In genomic region chr16:4354512-4355409, GRCh38 we compare ENCODE assay signal across 2 cellular contexts.
TF ChIP-seq lines count a peak whose summit lies in the region.

No MANE protein-coding gene starts in this region.

TF ChIP-seq in IMR-90, 13 proteins besides CTCF, POLR2A, EP300 and RAD21:
- TF ChIP-seq MXI1 (IDR thresholded peaks at IDR 0.05; ENCODE audit: borderline replicate concordance, low read depth, low read length) (no peak), ELK1 (IDR thresholded peaks at IDR 0.05; ENCODE audit: borderline replicate concordance, low read depth, low read length) (no peak), BHLHE40 (IDR thresholded peaks at IDR 0.05; ENCODE audit: low read depth, low read length) (no peak), RFX5 (IDR thresholded peaks at IDR 0.05; ENCODE audit: low read depth, low read length) (no peak), NFE2L2 (IDR thresholded peaks at IDR 0.05; ENCODE audit: low read depth, low read length) (no peak), CHD1 (IDR thresholded peaks at IDR 0.05; ENCODE audit: low read depth, low read length) (no peak), CEBPB (IDR thresholded peaks at IDR 0.05; ENCODE audit: low read depth, low read length) (no peak), SMC3 (IDR thresholded peaks at IDR 0.05; ENCODE audit: low read depth, low read length) (no peak), RCOR1 (IDR thresholded peaks at IDR 0.05; ENCODE audit: insufficient replicate concordance, low read length) (no peak), FOS (IDR thresholded peaks at IDR 0.05; ENCODE audit: low read depth, low read length) (no peak), MAFK (IDR thresholded peaks at IDR 0.05; ENCODE audit: low read depth, low read length) (no peak), MAZ (IDR thresholded peaks at IDR 0.05; ENCODE audit: borderline replicate concordance, low read depth, low read length) (no peak), USF2 (IDR thresholded peaks at IDR 0.05; ENCODE audit: low read depth, low read length) (no peak)

TF ChIP-seq in H1, 55 proteins besides CTCF, POLR2A, EP300 and RAD21:
- TF ChIP-seq SRF (IDR thresholded peaks at IDR 0.05; ENCODE audit: low read depth, low read length), result no peak
- no peak for TF ChIP-seq RFX5 (IDR thresholded peaks at IDR 0.05; ENCODE audit: borderline replicate concordance, low read depth, low read length)
- TF ChIP-seq CBX5 (IDR thresholded peaks at IDR 0.05; ENCODE audit: low read depth, low read length), result no peak
- TF ChIP-seq FOSL1 (IDR thresholded peaks at IDR 0.05; ENCODE audit: insufficient read depth, low read depth, low read length), result no peak
